In the genomic region with DNA sequence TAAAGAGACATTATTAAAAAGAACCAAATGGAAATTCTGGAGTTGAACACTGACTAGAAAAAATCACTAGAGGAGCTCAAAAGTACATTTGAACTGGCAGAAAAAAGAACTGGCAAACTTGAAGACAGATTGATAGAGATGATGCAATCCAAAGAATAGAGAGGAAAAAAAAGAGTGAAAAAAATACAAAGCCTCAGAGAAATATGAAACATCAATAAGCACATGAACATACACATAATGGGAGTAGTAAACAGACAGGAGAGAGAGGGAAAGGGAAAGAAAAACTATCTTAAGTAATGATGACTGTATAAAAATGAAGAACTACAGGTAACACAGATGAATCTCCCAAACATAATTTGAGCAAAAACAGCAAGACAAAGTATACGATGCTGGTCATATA, we compare ENCODE assay signal across 30 cellular contexts.
DNase-seq lines count a peak whose midpoint lies in the region; ATAC-seq, FAIRE-seq and TF ChIP-seq lines count a peak whose summit lies in the region.
"Had no signal": no experiment of that assay in that cellular context is flagged by ENCODE, and none has a peak within 500 bp of the region (broad histone marks: within the 10 kb centered on the region; RNA-seq: fewer than 3 reads in every experiment).

No MANE protein-coding gene starts in this region.

- no peaks in the 10 kb centered on the region for H3K27me3 ChIP-seq in HepG2 (ENCODE audit: control insufficient read depth in 1 of 2, insufficient read depth in 2 of 2, low read length in 2 of 2)
- no peaks in the 10 kb centered on the region for H3K27me3 ChIP-seq in left ventricle myocardium inferior (ENCODE audit: low read depth)
- H3K27me3 ChIP-seq: BLaER1 treated with 17β-estradiol and CSF1 and Interleukin-3, amounts not matched to agents 10 nM and 100 nM; esophagus muscularis mucosa; suprapubic skin had no signal

- no peak overlapping the region for H3K4me2 ChIP-seq in HepG2 (ENCODE audit: low read depth, low read length)
- H3K4me2 ChIP-seq: BLaER1 treated with 17β-estradiol and CSF1 and Interleukin-3, amounts not matched to agents 10 nM and 100 nM had no signal

- CTCF ChIA-PET in HepG2 (lab: Yijun Ruan, JAX; ENCODE audit: low intra/inter-chr PET ratio, low total read pairs), result no interaction called here

- TF ChIP-seq POLR2A in HepG2 (IDR thresholded peaks at IDR 0.05; ENCODE audit: insufficient read depth in 1 of 2, low read depth in 2 of 2, low read length in 2 of 2), result no peak

- intact Hi-C loops in HepG2 (cut with micrococcal nuclease; ENCODE audit: unreplicated experiment) (no loop called here), left ventricle myocardium inferior (cut with micrococcal nuclease) (no loop called here)

- H2AFZ ChIP-seq in HepG2 (ENCODE audit: low read length), result no peak overlapping the region

- H4K20me1 ChIP-seq in HepG2 (ENCODE audit: insufficient read depth, low read length), result peaks cover 7% of the 10 kb centered on the region; the same call in 1 of the 2 replicates

- BruUV-seq in HepG2 (replicated peaks; lab: Mats Ljungman, UMichigan), result no TSS peak

- POLR2A ChIA-PET in HepG2 (lab: Yijun Ruan, JAX), result no interaction called here

- H3K27ac Mint-ChIP-seq in activated naive CD4-positive, alpha-beta T cell treated with anti-CD3 and anti-CD28 coated beads, Interleukin-2, amount 50 U/mL, for 24 hours, result peak overlapping the region; percentile 30
- peak overlapping the region; percentile 16 for H3K27ac Mint-ChIP-seq in central memory CD8-positive, alpha-beta T cell (ENCODE audit: low read depth)
- H3K27ac Mint-ChIP-seq: stimulated activated memory B cell treated with anti-CD40 and anti-IgM and Interleukin-4, amounts not matched to agents 10 μg/mL and 1 μg/mL and 100 μg/mL, for 72 hours had no signal

- no peaks in the 10 kb centered on the region for H3K9me3 Mint-ChIP-seq in activated naive CD4-positive, alpha-beta T cell treated with anti-CD3 and anti-CD28 coated beads, Interleukin-2, amount 50 U/mL, for 24 hours
- no peaks in the 10 kb centered on the region for H3K9me3 Mint-ChIP-seq in central memory CD8-positive, alpha-beta T cell
- H3K9me3 Mint-ChIP-seq: stimulated activated memory B cell treated with anti-CD40 and anti-IgM and Interleukin-4, amounts not matched to agents 10 μg/mL and 1 μg/mL and 100 μg/mL, for 72 hours had no signal

- H3K36me3 Mint-ChIP-seq in activated naive CD4-positive, alpha-beta T cell treated with anti-CD3 and anti-CD28 coated beads, Interleukin-2, amount 50 U/mL, for 24 hours, result peaks cover 10% of the 10 kb centered on the region
- peaks cover 5% of the 10 kb centered on the region for H3K36me3 Mint-ChIP-seq in central memory CD8-positive, alpha-beta T cell (ENCODE audit: insufficient read depth)

- in situ Hi-C loops in HepG2 (cut with HindIII; ENCODE audit: extremely low pct_ligation_motif_present, low pct_unique_long_range_greater_than_20kb), result no loop called here

- H3K4me1 Mint-ChIP-seq in activated naive CD4-positive, alpha-beta T cell treated with anti-CD3 and anti-CD28 coated beads, Interleukin-2, amount 50 U/mL, for 24 hours, result peaks cover 55% of the 10 kb centered on the region
- H3K4me1 Mint-ChIP-seq in central memory CD8-positive, alpha-beta T cell, result peaks cover 53% of the 10 kb centered on the region

- H3K4me1 ChIP-seq in HepG2 (ENCODE audit: insufficient read depth, low read length) (no peaks in the 10 kb centered on the region), left ventricle myocardium inferior (peaks cover 24% of the 10 kb centered on the region)
- H3K4me1 ChIP-seq: prostate gland had no signal

- FAIRE-seq in HepG2 (lab: Jason Lieb, UNC), result no peak
- FAIRE-seq: bronchial epithelial cell, GM18507, islet of Langerhans had no signal

- ATAC-seq in central memory CD8-positive, alpha-beta T cell (replicated peaks; ENCODE audit: extremely low read depth, poor library complexity, severe bottlenecking), result no peak
- no peak for ATAC-seq in HepG2
- no peak for ATAC-seq in GM21576 (IDR thresholded peaks at IDR 0.05; ENCODE audit: unreplicated experiment)
- ATAC-seq: left ventricle myocardium superior; Panc1; sciatic nerve; stimulated activated memory B cell treated with anti-CD40 and anti-IgM and Interleukin-4, amounts not matched to agents 10 μg/mL and 1 μg/mL and 100 μg/mL, for 72 hours had no signal

- DNase-seq in activated naive CD4-positive, alpha-beta T cell (lab: John Stamatoyannopoulos, UW), result no peak
- DNase-seq in OCI-M1 (lab: John Stamatoyannopoulos, UW) (peak; percentile 29), HepG2 (ENCODE audit: low spot score) (no peak), NCI-H345 (lab: John Stamatoyannopoulos, UW) (no peak), left ventricle myocardium inferior (no peak)
- no peak for DNase-seq in central memory CD8-positive, alpha-beta T cell (ENCODE audit: low spot score in 2 of 2)
- DNase-seq: activated CD4-positive, alpha-beta T cell treated with anti-CD3 and anti-CD28 coated beads, Interleukin-2, amount 50 U/mL, for 1 hour; cortex of kidney; DND-41; left ventricle myocardium superior; NCI-H1048; NCI-H187; NCI-H2227 treated with DMSO at 0.1 percent for 48 hours; nucleus accumbens; SHP77; stimulated activated CD4-positive, alpha-beta T cell treated with anti-CD3 and anti-CD28 coated beads, Interleukin-4, amount 100 ng/mL, for 4 hours; T-helper 9 cell; WERI-Rb-1 had no signal

- H3K27me3 Mint-ChIP-seq in activated naive CD4-positive, alpha-beta T cell treated with anti-CD3 and anti-CD28 coated beads, Interleukin-2, amount 50 U/mL, for 24 hours, result no peaks in the 10 kb centered on the region
- no peaks in the 10 kb centered on the region for H3K27me3 Mint-ChIP-seq in central memory CD8-positive, alpha-beta T cell
- H3K27me3 Mint-ChIP-seq: stimulated activated memory B cell treated with anti-CD40 and anti-IgM and Interleukin-4, amounts not matched to agents 10 μg/mL and 1 μg/mL and 100 μg/mL, for 72 hours had no signal

- no peak overlapping the region for H3K4me3 Mint-ChIP-seq in activated naive CD4-positive, alpha-beta T cell treated with anti-CD3 and anti-CD28 coated beads, Interleukin-2, amount 50 U/mL, for 24 hours
- no peak overlapping the region for H3K4me3 Mint-ChIP-seq in central memory CD8-positive, alpha-beta T cell
- H3K4me3 Mint-ChIP-seq: stimulated activated memory B cell treated with anti-CD40 and anti-IgM and Interleukin-4, amounts not matched to agents 10 μg/mL and 1 μg/mL and 100 μg/mL, for 72 hours had no signal

- 95% methylated on average over 1 of the region's 1 CpG for WGBS in HepG2 (ENCODE audit: low lambda C conversion rate)

- H3K36me3 ChIP-seq in HepG2 (replicated peaks in 1 of 2; ENCODE audit: control insufficient read depth in 1 of 2, insufficient read depth in 2 of 2, low read length in 2 of 2) (0 out of 5 replicates have a peak, but pooled peaks cover 0 to 4% of the 10 kb centered on the region in 2 experiments), left ventricle myocardium inferior (no peaks in the 10 kb centered on the region)
- H3K36me3 ChIP-seq: prostate gland, WERI-Rb-1 had no signal

- no peaks in the 10 kb centered on the region for H3K9me3 ChIP-seq in HepG2 (ENCODE audit: low read length)
- H3K9me3 ChIP-seq in left ventricle myocardium inferior (replicated peaks), result no peaks in the 10 kb centered on the region
- H3K9me3 ChIP-seq: BLaER1 treated with 17β-estradiol and CSF1 and Interleukin-3, amounts not matched to agents 10 nM and 100 nM; esophagus muscularis mucosa; prostate gland; suprapubic skin had no signal

- TF ChIP-seq EP300 in HepG2 (IDR thresholded peaks at IDR 0.05; ENCODE audit: low read depth in 2 of 2, low read length in 2 of 2) (no peak), HepG2 (CRISPR knock-in tag; IDR thresholded peaks at IDR 0.05; ENCODE audit: borderline replicate concordance) (no peak)

- H3K4me3 ChIP-seq in HepG2 (replicated peaks in 1 of 3; ENCODE audit: insufficient read depth in 1 of 3, low read depth in 2 of 3, low read length in 3 of 3) (no peak overlapping the region), left ventricle myocardium inferior (no peak overlapping the region)
- H3K4me3 ChIP-seq: BLaER1 treated with 17β-estradiol and CSF1 and Interleukin-3, amounts not matched to agents 10 nM and 100 nM; esophagus muscularis mucosa; prostate gland; suprapubic skin had no signal

- TF ChIP-seq RAD21 in HepG2 (CRISPR knock-in tag; IDR thresholded peaks at IDR 0.05), result no peak

- H3K27ac ChIP-seq in HepG2 (ENCODE audit: extremely low read length, insufficient read depth, low read length) (no peak overlapping the region), left ventricle myocardium inferior (replicated peaks) (no peak overlapping the region)
- H3K27ac ChIP-seq: BLaER1 treated with 17β-estradiol and CSF1 and Interleukin-3, amounts not matched to agents 10 nM and 100 nM; esophagus muscularis mucosa; prostate gland; suprapubic skin; WERI-Rb-1 had no signal

- no peak overlapping the region for H3K9ac ChIP-seq in HepG2 (ENCODE audit: insufficient read depth, low read depth, low read length)
- H3K9ac ChIP-seq: BLaER1 treated with 17β-estradiol and CSF1 and Interleukin-3, amounts not matched to agents 10 nM and 100 nM had no signal

- peaks cover 47% of the 10 kb centered on the region for H3K79me2 ChIP-seq in HepG2 (ENCODE audit: insufficient read depth, low read length)

- TF ChIP-seq CTCF in HepG2 (CRISPR knock-in tag; IDR thresholded peaks at IDR 0.05) (no peak), left ventricle myocardium inferior (IDR thresholded peaks at IDR 0.05; ENCODE audit: borderline replicate concordance) (no peak)

TF ChIP-seq in HepG2, 621 proteins besides CTCF, POLR2A, EP300 and RAD21 (continues in another document):
- TF ChIP-seq THYN1 (CRISPR knock-in tag; IDR thresholded peaks at IDR 0.05; ENCODE audit: borderline replicate concordance, low read depth) (no peak), CEBPB (IDR thresholded peaks at IDR 0.05; ENCODE audit: borderline replicate concordance, low read depth, low read length) (peak; percentile 39; the same call in 1 of the 2 replicates)
